ENCODE assay signal across 22 cellular contexts in genomic region chr19:1769645-1769985, GRCh38. TPM values are rescaled to one million over a fixed set of nuclear protein-coding genes. Genes with fewer than 3 reads are reported as not detected.
DNase-seq lines count a peak whose midpoint lies in the region; ATAC-seq, FAIRE-seq and TF ChIP-seq lines count a peak whose summit lies in the region.
"Had no signal": no experiment of that assay in that cellular context is flagged by ENCODE, and none has a peak within 500 bp of the region (broad histone marks: within the 10 kb centered on the region; RNA-seq: fewer than 3 reads in every experiment).

No MANE protein-coding gene starts in this region.

- H2BK15ac ChIP-seq in neuronal stem cell (ENCODE audit: low read length): no peak overlapping the region

- H3K4me3 Mint-ChIP-seq in GM23338 (no peak overlapping the region), IgD-negative memory B cell (no peak overlapping the region)

- no peaks in the 10 kb centered on the region for H4K20me1 ChIP-seq in GM23338 (replicated peaks; ENCODE audit: insufficient read depth)
- no peaks in the 10 kb centered on the region for H4K20me1 ChIP-seq in K562 (replicated peaks; ENCODE audit: control insufficient read depth, insufficient read depth, low read length)

- H3K27me3 Mint-ChIP-seq in GM23338 (ENCODE audit: insufficient read depth, low read depth, poor library complexity): peaks cover 81% of the 10 kb centered on the region
- peaks cover 46% of the 10 kb centered on the region for H3K27me3 Mint-ChIP-seq in IgD-negative memory B cell

- no peak overlapping the region for H3K27ac Mint-ChIP-seq in GM23338
- peak overlapping the region in 2 of 3 donors; percentile 34 to 62 for H3K27ac Mint-ChIP-seq in IgD-negative memory B cell
- H3K27ac Mint-ChIP-seq: CD4-positive, alpha-beta memory T cell had no signal

- H3K4ac ChIP-seq in neuronal stem cell (ENCODE audit: low read length): no peak overlapping the region

- in situ Hi-C loops in K562 (cut with MboI): loop anchor here (5.0 to 10.0 kb wide), 2 partner anchors 97 to 225 kb away; no protein-coding TSS in a partner anchor

- no peaks in the 10 kb centered on the region for H3K36me3 ChIP-seq in GM23338 (ENCODE audit: insufficient read depth)
- no peaks in the 10 kb centered on the region for H3K36me3 ChIP-seq in K562 (ENCODE audit: control insufficient read depth, insufficient read depth, low read length)
- H3K36me3 ChIP-seq in neuronal stem cell (replicated peaks in 1 of 2; ENCODE audit: control insufficient read depth in 2 of 2, insufficient read depth in 2 of 2, low read length in 2 of 2): no peaks in the 10 kb centered on the region
- H3K36me3 ChIP-seq: BLaER1, HAP-1 had no signal

- no TSS peak for BruUV-seq in K562 (replicated peaks; lab: Mats Ljungman, UMichigan)

- H2BK12ac ChIP-seq in neuronal stem cell (ENCODE audit: low read length): no peak overlapping the region

- peak overlapping the region; percentile 69; the same call in 1 of the 2 replicates for H2AFZ ChIP-seq in GM23338
- no peak overlapping the region for H2AFZ ChIP-seq in K562 (ENCODE audit: low read depth, low read length)
- no peak overlapping the region for H2AFZ ChIP-seq in neuronal stem cell (ENCODE audit: low read length)

- H3K9me3 Mint-ChIP-seq in GM23338 (peaks cover 27% of the 10 kb centered on the region), IgD-negative memory B cell (peaks cover 3 to 15% (median 14%) of the 10 kb centered on the region in 3 donors)

- H3F3A ChIP-seq in GM23338 (replicated peaks; ENCODE audit: low read depth): no peaks in the 10 kb centered on the region

- no peak for TF ChIP-seq EP300 in K562 (IDR thresholded peaks at IDR 0.05; ENCODE audit: low read length)

- no peak for FAIRE-seq in K562 (lab: Jason Lieb, UNC)
- FAIRE-seq: GM12892, GM18507, H1, HepG2 had no signal

- H3K27me3 ChIP-seq in GM23338 (ENCODE audit: insufficient read depth) (peaks cover 98% of the 10 kb centered on the region), K562 (ENCODE audit: control insufficient read depth in 2 of 2, insufficient read depth in 2 of 2, low read length in 2 of 2) (peaks cover 0 to 11% of the 10 kb centered on the region in 2 experiments; a peak in 2 of 5 replicates), neuronal stem cell (ENCODE audit: control insufficient read depth in 3 of 3, insufficient read depth in 3 of 3, low read depth in 1 of 3, low read length in 3 of 3) (peaks cover 27 to 68% (median 67%) of the 10 kb centered on the region in 3 experiments)

- no peak overlapping the region for H4K8ac ChIP-seq in neuronal stem cell (ENCODE audit: low read depth, low read length)

- no peak overlapping the region for H3K14ac ChIP-seq in neuronal stem cell (ENCODE audit: low read length)

- no peak overlapping the region for H3K9ac ChIP-seq in K562 (ENCODE audit: insufficient read depth in 1 of 2, low read depth in 2 of 2, low read length in 2 of 2)
- no peak overlapping the region for H3K9ac ChIP-seq in neuronal stem cell (ENCODE audit: low read depth, low read length, poor library complexity)
- H3K9ac ChIP-seq: BLaER1 had no signal

- no peak overlapping the region for H2AK5ac ChIP-seq in neuronal stem cell (ENCODE audit: low read depth, low read length)

- intact Hi-C loops in K562 (cut with micrococcal nuclease): loop anchor here (5.0 to 10.0 kb wide), 2 partner anchors 162 to 225 kb away; partner anchors contain the start of gene UQCR11

- H3K9me1 ChIP-seq in K562 (ENCODE audit: control insufficient read depth, insufficient read depth, low read length): no peaks in the 10 kb centered on the region

- CTCF ChIA-PET in K562 (lab: Yijun Ruan, JAX; ENCODE audit: low intra/inter-chr PET ratio): interaction anchor here (1.8 kb wide), 1 partner anchor 99 kb away, joined by 5 read pairs; no protein-coding TSS in a partner anchor

- H3K79me1 ChIP-seq in neuronal stem cell (ENCODE audit: low read depth, low read length): peaks cover 3% of the 10 kb centered on the region

- POLR2A ChIA-PET in K562 (lab: Yijun Ruan, JAX): no interaction called here

- H3K36me3 Mint-ChIP-seq in GM23338 (ENCODE audit: low read depth): no peaks in the 10 kb centered on the region
- peaks cover 3% of the 10 kb centered on the region for H3K36me3 Mint-ChIP-seq in IgD-negative memory B cell
- H3K36me3 Mint-ChIP-seq: CD4-positive, alpha-beta memory T cell had no signal

- no peak overlapping the region for H4K91ac ChIP-seq in neuronal stem cell (ENCODE audit: low read depth, low read length, poor library complexity)

- WGBS in K562 (ENCODE audit: insufficient coverage, low coverage, missing lambda C conversion rate): under 1% methylated on average over 11 of the region's 12 CpGs
- WGBS in neuronal stem cell (ENCODE audit: extremely low coverage in 2 of 2, insufficient read length in 2 of 2, insufficient replicate concordance in 1 of 2), 2 donors: no CpG with 5 or more reads among the region's 12 CpGs

- peak overlapping the region; percentile 13 for H3K18ac ChIP-seq in neuronal stem cell (ENCODE audit: low read length)

- TF ChIP-seq CTCF in GM23338 (conservative IDR thresholded peaks at IDR 0.05; ENCODE audit: low read depth in 2 of 2): no peak
- TF ChIP-seq CTCF in K562 (IDR thresholded peaks at IDR 0.05 in 2 of 3, conservative IDR thresholded peaks at IDR 0.05 in 1 of 3; ENCODE audit: insufficient read depth in 2 of 3, low read depth in 1 of 3, low read length in 3 of 3): no peak

- no peak overlapping the region for H2BK120ac ChIP-seq in neuronal stem cell (ENCODE audit: low read depth, low read length)

- H3K9me3 ChIP-seq in K562 (replicated peaks; ENCODE audit: control insufficient read depth, insufficient read depth, low read depth, low read length) (peaks cover 9% of the 10 kb centered on the region), neuronal stem cell (replicated peaks in 1 of 2; ENCODE audit: control insufficient read depth in 2 of 2, insufficient read depth in 1 of 2, low read depth in 1 of 2, low read length in 2 of 2) (peaks cover 13 to 24% of the 10 kb centered on the region in 2 donors)

- ATAC-seq in GM23338 (peak; percentile 4; the same call in 1 of the 3 replicates), K562 (no peak), GM21717 (IDR thresholded peaks at IDR 0.05; ENCODE audit: unreplicated experiment) (no peak)
- ATAC-seq: HepG2 had no signal

- H3K4me2 ChIP-seq in GM23338: peak overlapping the region; percentile 48; the same call in 1 of the 2 replicates
- no peak overlapping the region for H3K4me2 ChIP-seq in K562 (ENCODE audit: insufficient read depth, low read length)
- H3K4me2 ChIP-seq in neuronal stem cell (ENCODE audit: insufficient read depth, low read length, poor library complexity, severe bottlenecking): no peak overlapping the region
- H3K4me2 ChIP-seq: BLaER1 had no signal

- H3K27ac ChIP-seq in GM23338 (ENCODE audit: low read depth) (no peak overlapping the region), K562 (ENCODE audit: extremely low read depth, low read depth, low read length) (no peak overlapping the region), neuronal stem cell (replicated peaks; ENCODE audit: low read length) (no peak overlapping the region)
- H3K27ac ChIP-seq: BLaER1 had no signal

- H3K9me2 ChIP-seq in GM23338 (ENCODE audit: insufficient read depth): no peaks in the 10 kb centered on the region

- H3K79me2 ChIP-seq in GM23338 (replicated peaks; ENCODE audit: insufficient read depth) (no peaks in the 10 kb centered on the region), K562 (ENCODE audit: control insufficient read depth, insufficient read depth, low read length) (no peaks in the 10 kb centered on the region)

- peak overlapping the region; percentile 86 for H3K23ac ChIP-seq in neuronal stem cell (ENCODE audit: low read depth, low read length, poor library complexity)

- TF ChIP-seq POLR2A in K562 (conservative IDR thresholded peaks at IDR 0.05): no peak

- H3K4me3 ChIP-seq in GM23338 (peak overlapping the region; percentile 32; the same call in 1 of the 2 replicates), K562 (no peak overlapping the region), neuronal stem cell (ENCODE audit: low read length in 2 of 2) (no peak overlapping the region)
- H3K4me3 ChIP-seq: BLaER1, HAP-1 had no signal

- no peak for TF ChIP-seq RAD21 in K562 (CRISPR knock-in tag; conservative IDR thresholded peaks at IDR 0.05 in 1 of 2, IDR thresholded peaks at IDR 0.05 in 1 of 2)

- H3K4me1 Mint-ChIP-seq in GM23338 (0 out of 3 replicates have a peak, but pooled peaks cover 2% of the 10 kb centered on the region), IgD-negative memory B cell (peaks cover 0 to 2% (median 0%) of the 10 kb centered on the region in 3 donors)
- H3K4me1 Mint-ChIP-seq: CD14-positive monocyte; CD4-positive, alpha-beta memory T cell had no signal

- H3K4me1 ChIP-seq in GM23338 (ENCODE audit: insufficient read depth): peaks cover 16% of the 10 kb centered on the region
- H3K4me1 ChIP-seq in K562 (replicated peaks in 1 of 2; ENCODE audit: control insufficient read depth in 2 of 2, insufficient read depth in 2 of 2, low read length in 2 of 2): peaks cover 9 to 46% of the 10 kb centered on the region in 2 experiments; a peak in 4 of 5 replicates
- H3K4me1 ChIP-seq in neuronal stem cell (ENCODE audit: control insufficient read depth in 2 of 2, insufficient read depth in 1 of 2, low read depth in 1 of 2, low read length in 2 of 2): peaks cover 3 to 6% of the 10 kb centered on the region in 2 donors
- H3K4me1 ChIP-seq: HAP-1 had no signal

- H2BK5ac ChIP-seq in neuronal stem cell (ENCODE audit: low read length): no peak overlapping the region

- no peak for DNase-seq in GM23338 (ENCODE audit: low spot score)
- no peak for DNase-seq in K562 (ENCODE audit: extremely low read depth in 1 of 4, low spot score in 3 of 4)
- DNase-seq in neuronal stem cell (ENCODE audit: low spot score): no peak
- no peak for DNase-seq in NCI-H128 (lab: John Stamatoyannopoulos, UW; ENCODE audit: unreplicated experiment)
- no peak for DNase-seq in activated gamma-delta T cell treated with Interleukin-2 at 50 U/mL for 16 hours
- DNase-seq: 8988T, DMS153, DMS79, GDM1 had no signal

RNA-seq across cellular contexts. Expression of gene ONECUT3, which starts 16.3 kb away (rescaled TPM):
- not detected in 2 replicates for total RNA-seq in GM23338 (2014; rRNA removed; shearing (Covaris generic))
- polyA plus RNA-seq in GM23338 (2016; fragmentation: Nextera tagmentation; extraction: Ambion mirVana) (not detected in 2 replicates), IgD-negative memory B cell (not detected), K562 (2011; rRNA removed) (0.01 TPM in 1 of 2 replicates, not detected in the other), K562 (2014; fragmentation: Illumina TruSeq; extraction: Trizol) (not detected in 2 replicates), K562 (2014; fragmentation: Nextera tagmentation; extraction: Ambion mirVana) (not detected), K562 (2014; rRNA removed) (not detected in 2 replicates)
- 0.12 TPM in 1 of 2 replicates, not detected in the other for total RNA-seq in K562 (2011; cell fraction: chromatin; rRNA removed; ENCODE audit: low replicate concordance)
- total RNA-seq in K562 (2011; cell fraction: nucleolus; rRNA removed): not detected in 2 replicates
- total RNA-seq in K562 (2011; cell fraction: nucleoplasm; rRNA removed): 0.08 TPM in 1 of 2 replicates, not detected in the other
- total RNA-seq in K562 (2014; rRNA removed) (not detected in 2 replicates), K562 (2014; rRNA removed; fragmentation: Illumina TruSeq; extraction: Trizol) (not detected in 2 replicates), K562 (2015; rRNA removed; fragmentation: Illumina TruSeq; extraction: Trizol) (not detected in 2 replicates), K562 (2021) (not detected in 2 replicates)
- polyA plus RNA-seq in K562 (2011; cell fraction: cytosol; rRNA removed): 0.01 and 0.04 TPM in 2 replicates
- polyA plus RNA-seq in K562 (2011; cell fraction: nucleus; rRNA removed): 0.06 and 0.14 TPM in 2 replicates
- polyA plus RNA-seq in K562 (2012): 0.01 and 0.07 TPM in 2 replicates
- 0.03 TPM in 1 of 2 replicates, not detected in the other for polyA minus RNA-seq in K562 (2011; rRNA and poly(A)+ RNA removed)
- polyA minus RNA-seq in K562 (2011; cell fraction: cytosol; rRNA and poly(A)+ RNA removed): not detected in 2 replicates
- polyA minus RNA-seq in K562 (2011; cell fraction: nucleus; rRNA and poly(A)+ RNA removed): not detected in 2 replicates
- 0.03 TPM for polyA plus RNA-seq in neuronal stem cell (2013, experiment 1 of 2)
- polyA plus RNA-seq in neuronal stem cell (2013, experiment 2 of 2): 0.01 TPM
- total RNA-seq: A673; CD4-positive, alpha-beta memory T cell; Daoy; H1; HepG2 had no signal
- polyA plus RNA-seq: AG04450; CD14-positive monocyte; CD4-positive, alpha-beta memory T cell; H1 had no signal

RNA-seq across cellular contexts. Expression of gene ATP8B3, which starts 42.5 kb away (rescaled TPM):
- total RNA-seq in GM23338 (2014; rRNA removed; shearing (Covaris generic)): 2.8 and 6.0 TPM in 2 replicates
- 1.7 and 2.1 TPM in 2 replicates for polyA plus RNA-seq in GM23338 (2016; fragmentation: Nextera tagmentation; extraction: Ambion mirVana)
- polyA plus RNA-seq in IgD-negative memory B cell: 1.2 TPM
- 40.7 and 89.4 TPM in 2 replicates for total RNA-seq in K562 (2011; cell fraction: chromatin; rRNA removed; ENCODE audit: low replicate concordance)
- total RNA-seq in K562 (2011; cell fraction: nucleolus; rRNA removed): 37.1 and 44.7 TPM in 2 replicates
- 35.0 and 38.7 TPM in 2 replicates for total RNA-seq in K562 (2011; cell fraction: nucleoplasm; rRNA removed)
- total RNA-seq in K562 (2014; rRNA removed): 3.2 and 5.0 TPM in 2 replicates
- 3.2 and 3.6 TPM in 2 replicates for total RNA-seq in K562 (2014; rRNA removed; fragmentation: Illumina TruSeq; extraction: Trizol)
- 3.8 and 4.3 TPM in 2 replicates for total RNA-seq in K562 (2015; rRNA removed; fragmentation: Illumina TruSeq; extraction: Trizol)
- total RNA-seq in K562 (2021): 12.3 and 13.2 TPM in 2 replicates
- polyA plus RNA-seq in K562 (2011; rRNA removed): 8.3 and 13.2 TPM in 2 replicates
- polyA plus RNA-seq in K562 (2011; cell fraction: cytosol; rRNA removed): 12.0 and 13.1 TPM in 2 replicates
- polyA plus RNA-seq in K562 (2011; cell fraction: nucleus; rRNA removed): 36.1 and 44.4 TPM in 2 replicates
- 5.6 and 7.6 TPM in 2 replicates for polyA plus RNA-seq in K562 (2012)
- polyA plus RNA-seq in K562 (2014; fragmentation: Illumina TruSeq; extraction: Trizol): 6.0 and 6.4 TPM in 2 replicates
- 1 to 10 TPM; 1.2 to 2.2 TPM for polyA plus RNA-seq in K562 (2014; fragmentation: Nextera tagmentation; extraction: Ambion mirVana)
- polyA plus RNA-seq in K562 (2014; rRNA removed): 10.1 and 11.9 TPM in 2 replicates
- polyA minus RNA-seq in K562 (2011; rRNA and poly(A)+ RNA removed): 9.7 and 10.4 TPM in 2 replicates
- polyA minus RNA-seq in K562 (2011; cell fraction: cytosol; rRNA and poly(A)+ RNA removed): 7.3 and 10.2 TPM in 2 replicates
- polyA minus RNA-seq in K562 (2011; cell fraction: nucleus; rRNA and poly(A)+ RNA removed): 5.4 and 7.0 TPM in 2 replicates
- polyA plus RNA-seq in neuronal stem cell (2013, experiment 1 of 2): 0.79 TPM
- 0.80 TPM for polyA plus RNA-seq in neuronal stem cell (2013, experiment 2 of 2)
